In the genomic region with DNA sequence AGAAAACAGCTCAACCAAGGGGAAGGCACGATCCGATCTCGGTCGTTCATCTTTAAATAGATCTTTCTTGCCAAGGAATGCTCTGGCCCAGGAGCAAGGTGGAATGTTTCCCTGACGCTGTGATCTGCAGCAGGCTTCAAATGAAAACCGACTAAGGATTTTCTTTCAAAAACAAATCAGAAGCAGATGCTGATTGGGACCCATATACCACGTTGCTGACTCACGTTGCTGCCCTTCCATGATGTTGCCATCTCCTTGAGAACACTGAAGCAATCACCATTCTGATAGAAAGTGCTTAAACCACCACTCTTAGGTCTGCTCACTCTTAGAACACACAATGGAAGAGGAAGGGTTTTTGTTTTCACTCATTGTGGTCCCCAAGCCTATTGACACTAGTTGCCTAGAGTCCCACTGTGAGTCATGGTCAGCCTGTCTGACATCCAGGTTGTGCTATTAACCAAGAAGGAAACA, we compare ENCODE assay signal across 13 cellular contexts. TPM values are rescaled to one million over a fixed set of nuclear protein-coding genes. Genes with fewer than 3 reads are reported as not detected.
DNase-seq lines count a peak whose midpoint lies in the region; ATAC-seq and TF ChIP-seq lines count a peak whose summit lies in the region.
"Had no signal": no experiment of that assay in that cellular context is flagged by ENCODE, and none has a peak within 500 bp of the region (broad histone marks: within the 10 kb centered on the region; RNA-seq: fewer than 3 reads in every experiment).

No MANE protein-coding gene starts in this region.

- H3K4me1 ChIP-seq in upper lobe of right lung = no peaks in the 10 kb centered on the region
- H3K4me1 ChIP-seq: heart right ventricle had no signal

- H3K4me1 Mint-ChIP-seq in mesothelial cell of epicardium = peaks cover 14% of the 10 kb centered on the region

- intact Hi-C loops in upper lobe of right lung (cut with DNase I) = no loop called here

- peak overlapping the region; percentile 13 for H3K27ac Mint-ChIP-seq in mesothelial cell of epicardium
- H3K27ac Mint-ChIP-seq: activated naive CD4-positive, alpha-beta T cell treated with anti-CD3 and anti-CD28 coated beads for 36 hours had no signal

- H3K27me3 Mint-ChIP-seq in mesothelial cell of epicardium (ENCODE audit: low read depth) = no peaks in the 10 kb centered on the region

- H3K9me3 Mint-ChIP-seq in mesothelial cell of epicardium = no peaks in the 10 kb centered on the region
- H3K9me3 Mint-ChIP-seq: activated naive CD4-positive, alpha-beta T cell treated with anti-CD3 and anti-CD28 coated beads for 36 hours had no signal

- H3K9me3 ChIP-seq in upper lobe of right lung = no peaks in the 10 kb centered on the region
- H3K9me3 ChIP-seq: heart right ventricle had no signal

- no peak overlapping the region for H3K4me3 Mint-ChIP-seq in mesothelial cell of epicardium
- H3K4me3 Mint-ChIP-seq: activated naive CD4-positive, alpha-beta T cell treated with anti-CD3 and anti-CD28 coated beads for 36 hours had no signal

- no peaks in the 10 kb centered on the region for H3K27me3 ChIP-seq in upper lobe of right lung

- DNase-seq in ELR (ENCODE audit: low read depth) (peak; percentile 33), astrocyte of the cerebellum (ENCODE audit: low read depth) (peak; percentile 19), mesothelial cell of epicardium (ENCODE audit: low spot score in 2 of 2, unreplicated experiment in 2 of 2) (peak in 1 of 2 experiments; percentile 42), upper lobe of right lung (no peak), NCI-H2029 (lab: John Stamatoyannopoulos, UW) (no peak), NCI-H187 treated with DMSO at 0.1 percent for 48 hours (lab: John Stamatoyannopoulos, UW) (no peak)
- DNase-seq: activated naive CD4-positive, alpha-beta T cell treated with anti-CD3 and anti-CD28 coated beads for 36 hours; heart right ventricle; NCI-H1048; stimulated activated naive CD4-positive, alpha-beta T cell treated with Interleukin-2 at 50 U/mL for 16 hours had no signal

- H3K27ac ChIP-seq in upper lobe of right lung = no peak overlapping the region
- H3K27ac ChIP-seq: heart right ventricle had no signal

- H3K36me3 ChIP-seq in upper lobe of right lung = no peaks in the 10 kb centered on the region

- TF ChIP-seq CTCF in astrocyte of the cerebellum (IDR thresholded peaks at IDR 0.05; ENCODE audit: low read depth, low read length, missing control alignments) (no peak), mesothelial cell of epicardium (IDR thresholded peaks at IDR 0.05; ENCODE audit: unreplicated experiment) (no peak), upper lobe of right lung (IDR thresholded peaks at IDR 0.05) (no peak)

- H3K36me3 Mint-ChIP-seq in mesothelial cell of epicardium = no peaks in the 10 kb centered on the region

- H3K4me3 ChIP-seq in astrocyte of the cerebellum (ENCODE audit: low read depth, low read length) (no peak overlapping the region), upper lobe of right lung (no peak overlapping the region)
- H3K4me3 ChIP-seq: heart right ventricle had no signal

- in situ Hi-C loops in astrocyte of the cerebellum (cut with HindIII; ENCODE audit: low sequenced_read_pairs) = no loop called here

- ATAC-seq in HG02884 (IDR thresholded peaks at IDR 0.05; ENCODE audit: unreplicated experiment) (peak; percentile 52), GM21367 (IDR thresholded peaks at IDR 0.05; ENCODE audit: unreplicated experiment) (no peak), upper lobe of right lung (no peak)

RNA-seq across cellular contexts. Expression of gene LAMTOR3, which starts 26.1 kb away (rescaled TPM):
- total RNA-seq in mesothelial cell of epicardium (42.4 to 44.7 TPM (median 42.5 TPM) in 3 replicates), upper lobe of right lung (43.5 TPM)

RNA-seq across cellular contexts. Expression of gene DAPP1, which starts 51.5 kb away (rescaled TPM):
- total RNA-seq in mesothelial cell of epicardium (2.5 to 2.9 TPM (median 2.7 TPM) in 3 replicates), upper lobe of right lung (8.9 TPM)
- total RNA-seq: SK-MEL-5 had no signal

Comparison
In these comparisons a context has a peak if more than half of its experiments do, and no peak if none do; other contexts are left out.
1. DNase-seq: peak in ELR (single experiment) and astrocyte of the cerebellum (single experiment); none in upper lobe of right lung (single experiment), NCI-H2029 (single experiment) and NCI-H187 treated with DMSO at 0.1 percent for 48 hours (single experiment).